19 cellular contexts compared by ENCODE assay signal in the genomic region with DNA sequence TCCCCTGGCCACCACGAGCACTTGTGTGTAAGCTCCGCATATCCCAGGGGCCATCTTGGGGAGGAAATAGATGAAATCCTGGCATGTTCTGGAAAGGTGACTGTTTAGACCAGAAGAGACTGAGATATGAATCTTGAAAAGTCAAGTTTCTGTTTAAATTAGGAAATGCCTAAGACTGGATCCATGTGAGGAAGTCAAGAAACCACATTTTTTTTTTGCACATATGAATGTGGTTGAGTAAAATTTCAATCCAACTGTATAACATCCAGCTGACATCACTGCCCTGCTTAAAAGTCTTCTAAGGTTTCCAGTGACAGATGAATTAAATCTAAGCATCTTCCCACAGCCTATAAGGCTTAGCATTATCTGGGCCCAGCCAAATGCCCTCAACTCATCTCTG.
"Had no signal": no experiment of that assay in that cellular context is flagged by ENCODE, and none has a peak within 500 bp of the region (broad histone marks: within the 10 kb centered on the region; RNA-seq: fewer than 3 reads in every experiment).

No MANE protein-coding gene starts in this region.

- H3K4me1 ChIP-seq: colonic mucosa, thyroid gland had no signal

- ATAC-seq: activated naive CD4-positive, alpha-beta T cell treated with anti-CD3 and anti-CD28 coated beads, Interleukin-2, amount 50 U/mL, for 72 hours; esophagus mucosa; stimulated activated naive B cell treated with anti-CD40 and anti-IgM and Interleukin-4, amounts not matched to agents 10 μg/mL and 1 μg/mL and 100 μg/mL, for 72 hours had no signal

- H3K4me3 Mint-ChIP-seq: brain; nephron; stimulated activated naive B cell treated with anti-CD40 and anti-IgM and Interleukin-4, amounts not matched to agents 10 μg/mL and 1 μg/mL and 100 μg/mL, for 72 hours had no signal

- DNase-seq: activated CD4-positive, alpha-beta T cell treated with anti-CD3 and anti-CD28 coated beads, Interleukin-2, amount 50 U/mL, for 4 hours; activated CD4-positive, CD25-positive, alpha-beta regulatory T cell treated with anti-CD3 and anti-CD28 coated beads, Interleukin-2, amount 50 U/mL, for 72 hours; activated effector memory CD4-positive, alpha-beta T cell treated with Interleukin-2 at 50 U/mL for 16 hours; activated T-cell treated with anti-CD3 and anti-CD28 coated beads, Interleukin-2, amount 50 U/mL, for 1 hour; amygdala; central memory CD4-positive, alpha-beta T cell; colonic mucosa; nucleus accumbens; posterior cingulate gyrus; stimulated activated CD4-positive, alpha-beta T cell treated with anti-CD3 and anti-CD28 coated beads, Interleukin-15, amount 100 ng/mL, for 24 hours; stimulated activated CD4-positive, alpha-beta T cell treated with anti-CD3 and anti-CD28 coated beads, Interleukin-4, amount 100 ng/mL, for 1 hour; stimulated activated naive B cell treated with anti-CD40 and anti-IgM and Interleukin-4, amounts not matched to agents 10 μg/mL and 1 μg/mL and 100 μg/mL, for 72 hours; T1000; thyroid gland had no signal

- H3K36me3 Mint-ChIP-seq: activated naive CD4-positive, alpha-beta T cell treated with anti-CD3 and anti-CD28 coated beads, Interleukin-2, amount 50 U/mL, for 72 hours; brain; stimulated activated naive B cell treated with anti-CD40 and anti-IgM and Interleukin-4, amounts not matched to agents 10 μg/mL and 1 μg/mL and 100 μg/mL, for 72 hours had no signal

- H3K36me3 ChIP-seq: colonic mucosa, thyroid gland had no signal

- H3K27ac ChIP-seq: colonic mucosa, skin epidermis, thyroid gland had no signal

- H3K9me3 ChIP-seq: colonic mucosa, thyroid gland had no signal

- H3K9me3 Mint-ChIP-seq: activated naive CD4-positive, alpha-beta T cell treated with anti-CD3 and anti-CD28 coated beads, Interleukin-2, amount 50 U/mL, for 72 hours; brain; nephron; stimulated activated naive B cell treated with anti-CD40 and anti-IgM and Interleukin-4, amounts not matched to agents 10 μg/mL and 1 μg/mL and 100 μg/mL, for 72 hours had no signal

- H3K27me3 ChIP-seq: colonic mucosa, thyroid gland had no signal

- H3K4me1 Mint-ChIP-seq: brain; nephron; stimulated activated naive B cell treated with anti-CD40 and anti-IgM and Interleukin-4, amounts not matched to agents 10 μg/mL and 1 μg/mL and 100 μg/mL, for 72 hours had no signal

- H3K27ac Mint-ChIP-seq: activated naive CD4-positive, alpha-beta T cell treated with anti-CD3 and anti-CD28 coated beads, Interleukin-2, amount 50 U/mL, for 72 hours; brain; nephron; stimulated activated naive B cell treated with anti-CD40 and anti-IgM and Interleukin-4, amounts not matched to agents 10 μg/mL and 1 μg/mL and 100 μg/mL, for 72 hours had no signal

- H3K4me3 ChIP-seq: colonic mucosa, skin epidermis, thyroid gland had no signal
